In genomic region chr16:49788505-49788904, GRCh38 we compare ENCODE assay signal across 18 cellular contexts.
DNase-seq lines count a peak whose midpoint lies in the region; ATAC-seq and TF ChIP-seq lines count a peak whose summit lies in the region.
"Had no signal": no experiment of that assay in that cellular context is flagged by ENCODE, and none has a peak within 500 bp of the region (broad histone marks: within the 10 kb centered on the region; RNA-seq: fewer than 3 reads in every experiment).

No MANE protein-coding gene starts in this region.

- intact Hi-C loops in head of caudate nucleus (cut with DNase I) = no loop called here

- H3K4me3 ChIP-seq in adipocyte (ENCODE audit: low read length) = peak overlapping the region; percentile 28
- H3K4me3 ChIP-seq in subcutaneous abdominal adipose tissue (ENCODE audit: low read depth in 1 of 5, low read length in 5 of 5) = no peak overlapping the region
- H3K4me3 ChIP-seq: MG63, SJSA1 had no signal

- H3K4me1 ChIP-seq in adipocyte (ENCODE audit: control insufficient read depth, insufficient read depth, low read length) (peaks cover 22% of the 10 kb centered on the region), subcutaneous abdominal adipose tissue (ENCODE audit: control insufficient read depth in 5 of 5, insufficient read depth in 5 of 5, low read length in 5 of 5) (peaks cover 0 to 28% (median 15%) of the 10 kb centered on the region in 5 donors)
- H3K4me1 ChIP-seq: SJSA1 had no signal

- H3K9me3 ChIP-seq in adipocyte (ENCODE audit: control insufficient read depth, low read length) (no peaks in the 10 kb centered on the region), subcutaneous abdominal adipose tissue (ENCODE audit: control insufficient read depth in 5 of 5, low read length in 5 of 5) (no peaks in the 10 kb centered on the region)
- H3K9me3 ChIP-seq: MG63, SJSA1 had no signal

- H3K36me3 Mint-ChIP-seq in nephron (ENCODE audit: low read depth) = peaks cover 7% of the 10 kb centered on the region
- no peaks in the 10 kb centered on the region for H3K36me3 Mint-ChIP-seq in activated T-helper 17 cell treated with anti-CD3 and anti-CD28 coated beads, Interleukin-2, amount 50 U/mL, for 72 hours (ENCODE audit: low read depth)
- H3K36me3 Mint-ChIP-seq: activated naive CD8-positive, alpha-beta T cell treated with anti-CD3 and anti-CD28 coated beads for 36 hours had no signal

- H3K36me3 ChIP-seq in adipocyte (ENCODE audit: control insufficient read depth, insufficient read depth, low read length, severe bottlenecking) (no peaks in the 10 kb centered on the region), subcutaneous abdominal adipose tissue (ENCODE audit: control insufficient read depth in 5 of 5, insufficient read depth in 5 of 5, low read length in 5 of 5) (no peaks in the 10 kb centered on the region)
- H3K36me3 ChIP-seq: MG63, SJSA1 had no signal

- H3K27me3 ChIP-seq in adipocyte (replicated peaks; ENCODE audit: control insufficient read depth, insufficient read depth, low read length) (no peaks in the 10 kb centered on the region), subcutaneous abdominal adipose tissue (ENCODE audit: control insufficient read depth in 5 of 5, insufficient read depth in 4 of 5, low read length in 5 of 5) (no peaks in the 10 kb centered on the region)
- H3K27me3 ChIP-seq: MG63, SJSA1 had no signal

- ATAC-seq in activated T-helper 17 cell treated with anti-CD3 and anti-CD28 coated beads, Interleukin-2, amount 50 U/mL, for 72 hours (replicated peaks) = no peak

- H3K4me3 Mint-ChIP-seq in nephron = peak overlapping the region in 1 of 3 experiments; percentile 48
- H3K4me3 Mint-ChIP-seq in activated T-helper 17 cell treated with anti-CD3 and anti-CD28 coated beads, Interleukin-2, amount 50 U/mL, for 72 hours = no peak overlapping the region
- H3K4me3 Mint-ChIP-seq: activated naive CD8-positive, alpha-beta T cell treated with anti-CD3 and anti-CD28 coated beads for 36 hours; activated T-cell treated with anti-CD3 and anti-CD28 coated beads, Interleukin-2, amount 50 U/mL, for 24 hours had no signal

- DNase-seq in adipocyte (ENCODE audit: low read depth) = peak; percentile 2
- peak in 27 of 42 donors; percentile 9 to 70 (median 39) for DNase-seq in head of caudate nucleus
- no peak for DNase-seq in SIG-M5 treated with dmso at 0.1 percent for 504 hours (lab: John Stamatoyannopoulos, UW; ENCODE audit: unreplicated experiment)
- DNase-seq in NCI-H2171 (lab: John Stamatoyannopoulos, UW) = no peak
- no peak for DNase-seq in 8988T
- DNase-seq: activated CD4-positive, alpha-beta T cell treated with anti-CD3 and anti-CD28 coated beads, Interleukin-2, amount 50 U/mL, for 1 hour; activated naive CD8-positive, alpha-beta T cell treated with anti-CD3 and anti-CD28 coated beads for 36 hours; activated T-cell treated with anti-CD3 and anti-CD28 coated beads, Interleukin-2, amount 50 U/mL, for 24 hours; kidney glomerular epithelial cell; MG63; NCI-H2029; NCI-H526; retina; stimulated activated CD4-positive, alpha-beta T cell treated with anti-CD3 and anti-CD28 coated beads, Interleukin-2, amount 100 ng/mL, for 48 hours had no signal

- H3K27ac ChIP-seq in subcutaneous abdominal adipose tissue (ENCODE audit: low read depth, low read length) = peak overlapping the region; percentile 7
- H3K27ac ChIP-seq: SJSA1 had no signal

- H3K27me3 Mint-ChIP-seq in nephron (ENCODE audit: low read depth) = no peaks in the 10 kb centered on the region
- no peaks in the 10 kb centered on the region for H3K27me3 Mint-ChIP-seq in activated T-helper 17 cell treated with anti-CD3 and anti-CD28 coated beads, Interleukin-2, amount 50 U/mL, for 72 hours
- H3K27me3 Mint-ChIP-seq: activated naive CD8-positive, alpha-beta T cell treated with anti-CD3 and anti-CD28 coated beads for 36 hours; activated T-cell treated with anti-CD3 and anti-CD28 coated beads, Interleukin-2, amount 50 U/mL, for 24 hours had no signal

- no peak for TF ChIP-seq CTCF in nephron (IDR thresholded peaks at IDR 0.05; ENCODE audit: unreplicated experiment in 3 of 3)

- peaks cover 43% of the 10 kb centered on the region for H3K4me1 Mint-ChIP-seq in nephron
- H3K4me1 Mint-ChIP-seq in activated T-helper 17 cell treated with anti-CD3 and anti-CD28 coated beads, Interleukin-2, amount 50 U/mL, for 72 hours = no peaks in the 10 kb centered on the region
- H3K4me1 Mint-ChIP-seq: activated naive CD8-positive, alpha-beta T cell treated with anti-CD3 and anti-CD28 coated beads for 36 hours had no signal

- no peaks in the 10 kb centered on the region for H3K9me3 Mint-ChIP-seq in nephron
- no peaks in the 10 kb centered on the region for H3K9me3 Mint-ChIP-seq in activated T-helper 17 cell treated with anti-CD3 and anti-CD28 coated beads, Interleukin-2, amount 50 U/mL, for 72 hours
- H3K9me3 Mint-ChIP-seq: activated naive CD8-positive, alpha-beta T cell treated with anti-CD3 and anti-CD28 coated beads for 36 hours; activated T-cell treated with anti-CD3 and anti-CD28 coated beads, Interleukin-2, amount 50 U/mL, for 24 hours had no signal

- H3K9ac ChIP-seq in adipocyte (ENCODE audit: low read length) (peak overlapping the region; percentile 78), subcutaneous abdominal adipose tissue (ENCODE audit: low read length in 5 of 5) (peak overlapping the region in 2 of 5 donors; percentile 11 to 45)

- peak overlapping the region; percentile 85 to 99 (median 86) for H3K27ac Mint-ChIP-seq in nephron
- no peak overlapping the region for H3K27ac Mint-ChIP-seq in activated T-helper 17 cell treated with anti-CD3 and anti-CD28 coated beads, Interleukin-2, amount 50 U/mL, for 72 hours
- H3K27ac Mint-ChIP-seq: activated naive CD8-positive, alpha-beta T cell treated with anti-CD3 and anti-CD28 coated beads for 36 hours; activated T-cell treated with anti-CD3 and anti-CD28 coated beads, Interleukin-2, amount 50 U/mL, for 24 hours had no signal

Comparison
In these comparisons a context has a peak if more than half of its experiments do, and no peak if none do; other contexts are left out.
1. DNase-seq: peak in adipocyte (single experiment) and head of caudate nucleus (27 of 42); none in SIG-M5 treated with dmso at 0.1 percent for 504 hours (single experiment), NCI-H2171 (single experiment) and 8988T (single experiment).